18 cellular contexts compared by ENCODE assay signal in the genomic region with DNA sequence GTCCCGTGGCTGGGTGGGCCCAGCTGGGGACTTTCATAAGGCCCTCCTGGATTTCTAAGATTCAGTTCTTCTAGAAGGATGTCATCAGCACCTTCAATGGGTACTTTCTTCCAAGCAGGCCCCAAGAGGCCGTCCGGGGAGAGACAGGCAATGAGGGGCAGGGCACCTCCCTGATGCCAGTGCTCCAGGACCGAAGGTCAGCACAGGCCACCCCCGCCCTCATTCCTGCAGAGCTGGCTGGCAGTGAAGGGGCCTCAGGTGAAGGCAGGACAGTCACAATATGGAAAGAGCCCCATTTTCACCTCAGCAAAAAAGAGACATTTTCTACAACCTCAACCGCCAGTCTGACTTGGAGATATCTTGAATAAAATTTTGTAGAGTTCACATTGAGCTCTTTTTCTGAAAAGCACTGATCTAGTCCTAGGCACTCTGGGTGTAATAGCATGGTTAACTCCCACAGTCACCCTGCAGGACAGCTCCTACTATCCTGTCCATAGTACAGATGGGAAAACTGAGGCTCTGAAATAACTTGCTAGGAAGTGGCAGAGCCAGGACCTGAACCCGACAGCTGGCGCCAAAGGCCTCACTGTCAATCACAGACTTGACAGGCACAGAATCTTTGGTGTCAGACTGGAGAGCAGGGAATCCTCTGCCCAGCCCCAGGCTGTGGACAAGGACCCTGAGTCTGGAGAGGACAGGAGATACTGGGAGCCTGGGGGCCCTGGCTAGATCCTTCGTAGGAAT.
"Had no signal": no experiment of that assay in that cellular context is flagged by ENCODE, and none has a peak within 500 bp of the region (broad histone marks: within the 10 kb centered on the region; RNA-seq: fewer than 3 reads in every experiment).

No MANE protein-coding gene starts in this region.

- H3K4me2 ChIP-seq: hepatocyte had no signal

- H3K27me3 ChIP-seq: ascending aorta, esophagus muscularis mucosa, gastroesophageal sphincter, hepatocyte, left lung, suprapubic skin had no signal

- FAIRE-seq: islet of Langerhans had no signal

- H3K4me3 ChIP-seq: ascending aorta, esophagus muscularis mucosa, gastroesophageal sphincter, hepatocyte, left lung, suprapubic skin had no signal

- H2AFZ ChIP-seq: hepatocyte had no signal

- ATAC-seq: activated CD4-positive, alpha-beta T cell treated with anti-CD3 and anti-CD28 coated beads for 36 hours; gastroesophageal sphincter; left lung; stimulated activated naive CD8-positive, alpha-beta T cell treated with anti-CD3 and anti-CD28 coated beads, Interleukin-15, amount 100 ng/mL, for 72 hours; WTC11 had no signal

- H3K27ac ChIP-seq: ascending aorta, esophagus muscularis mucosa, gastroesophageal sphincter, hepatocyte, left lung, suprapubic skin had no signal

- H3K9me3 ChIP-seq: ascending aorta, esophagus muscularis mucosa, gastroesophageal sphincter, left lung, suprapubic skin had no signal

- DNase-seq: activated CD4-positive, alpha-beta memory T cell treated with anti-CD3 and anti-CD28 coated beads for 36 hours; activated CD4-positive, alpha-beta T cell treated with anti-CD3 and anti-CD28 coated beads for 36 hours; activated effector memory CD4-positive, alpha-beta T cell treated with Interleukin-2 at 50 U/mL for 16 hours; activated naive CD4-positive, alpha-beta T cell treated with anti-CD3 and anti-CD28 coated beads, Interleukin-2, amount 50 U/mL, for 16 hours; activated T-cell treated with anti-CD3 and anti-CD28 coated beads, Interleukin-2, amount 50 U/mL, for 24 hours; cortex of kidney; left lung; naive B cell; retina; stimulated activated naive CD8-positive, alpha-beta T cell treated with anti-CD3 and anti-CD28 coated beads, Interleukin-15, amount 100 ng/mL, for 72 hours; trophoblast cell had no signal
